In the genomic region with DNA sequence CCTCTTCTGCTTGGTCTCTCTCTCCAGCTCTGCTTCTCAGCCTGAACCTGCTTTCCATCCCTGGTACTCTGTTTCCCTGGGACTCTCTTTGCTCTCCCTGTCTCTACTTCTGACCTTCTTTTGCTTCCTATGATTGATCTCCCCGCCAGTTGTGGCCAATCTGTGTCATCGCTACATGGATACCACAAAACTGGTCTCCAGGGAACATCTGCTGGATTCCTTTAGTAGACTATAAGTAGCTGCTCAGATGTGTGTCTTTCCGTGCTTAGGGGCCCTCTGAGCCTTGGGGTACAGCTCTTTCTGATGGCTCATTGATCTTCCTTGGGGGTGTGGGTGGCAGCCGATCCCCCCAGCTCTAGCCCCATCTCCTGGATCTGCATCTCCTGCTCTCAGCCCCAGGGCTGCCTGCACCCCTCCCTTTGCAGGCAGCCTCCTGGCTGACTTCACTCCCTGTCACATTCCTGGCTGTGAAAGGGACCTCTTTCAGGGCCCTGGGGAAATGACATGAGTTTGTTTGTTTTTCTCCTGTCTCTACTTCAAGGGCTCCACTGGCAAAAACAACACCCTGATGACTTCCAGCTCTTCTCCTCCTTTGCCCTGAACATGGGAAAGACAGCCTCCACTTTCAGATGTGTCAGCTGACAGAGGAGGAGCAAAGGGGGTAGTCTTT, we compare ENCODE assay signal across 15 cellular contexts.
A peak's percentile ranks its signal among the peaks of the same experiment; 100 is the strongest.
DNase-seq lines count a peak whose midpoint lies in the region; ATAC-seq and TF ChIP-seq lines count a peak whose summit lies in the region.
"Had no signal": no experiment of that assay in that cellular context is flagged by ENCODE, and none has a peak within 500 bp of the region (broad histone marks: within the 10 kb centered on the region; RNA-seq: fewer than 3 reads in every experiment).

No MANE protein-coding gene starts in this region.

- in situ Hi-C loops in ACHN (cut with HindIII; ENCODE audit: low pct_ligation_motif_present, low pct_unique_long_range_greater_than_20kb, low sequenced_read_pairs), result no loop called here

- no peak for TF ChIP-seq POLR2A in GM18505 (IDR thresholded peaks at IDR 0.05; ENCODE audit: borderline replicate concordance, extremely low read depth, insufficient read depth, insufficient read length)

- DNase-seq in AG20443 (ENCODE audit: low spot score) (peak; percentile 35), ELF-1 (ENCODE audit: low read depth, low spot score) (peak; percentile 59), T1000 (lab: John Stamatoyannopoulos, UW) (peak; percentile 42), myocyte (ENCODE audit: low read depth) (peak; percentile 56), LoVo (ENCODE audit: low spot score) (no peak), ACHN (no peak)
- DNase-seq: Caco-2, DMS79, HFFc6, NCI-H1417 treated with DMSO at 0.1 percent for 48 hours, NCI-H2029, NCI-H526 treated with DMSO at 0.1 percent for 48 hours, PC-3, T-cell had no signal

- ATAC-seq in GM18505 (IDR thresholded peaks at IDR 0.05; ENCODE audit: unreplicated experiment), result no peak
- ATAC-seq: PC-3, T-cell had no signal

Comparison
In these comparisons a context has a peak if more than half of its experiments do, and no peak if none do; other contexts are left out.
1. DNase-seq: peak in AG20443 (single experiment), ELF-1 (single experiment), T1000 (single experiment) and myocyte (single experiment); none in LoVo (single experiment) and ACHN (single experiment).